ENCODE assay signal across 28 cellular contexts in the genomic region with DNA sequence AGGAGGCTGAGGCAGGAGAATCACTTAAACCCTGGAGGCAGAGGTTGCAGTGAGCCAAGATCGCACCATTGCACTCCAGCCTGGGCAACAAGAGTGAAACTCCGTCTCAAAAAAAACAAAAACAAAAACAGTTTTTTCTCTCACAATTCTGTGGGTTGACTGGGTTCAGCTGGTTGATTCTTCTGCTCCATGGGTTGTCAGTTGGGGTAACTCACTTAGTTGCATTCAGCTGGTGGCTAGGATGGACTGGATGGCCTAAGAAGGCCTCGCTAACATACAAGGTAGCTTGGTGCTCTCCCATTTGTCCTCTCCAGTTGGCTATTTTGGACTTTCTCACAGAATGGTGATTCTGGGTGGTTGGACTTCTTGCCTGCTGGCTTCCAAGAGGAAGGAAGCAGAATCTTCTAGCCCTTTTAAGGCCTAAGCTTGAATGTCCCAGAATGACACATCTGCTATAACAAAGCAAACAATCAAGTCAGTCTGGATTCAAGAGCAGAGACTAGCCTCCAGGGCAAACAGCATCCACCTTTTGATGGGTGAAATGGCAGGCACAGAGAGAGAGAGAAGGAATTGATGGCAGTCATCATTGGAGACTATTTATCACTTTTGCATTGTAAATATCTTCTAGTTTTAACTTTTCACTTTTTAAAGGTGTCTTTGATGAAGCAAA. TPM values are rescaled to one million over a fixed set of nuclear protein-coding genes. Genes with fewer than 3 reads are reported as not detected.
"Had no signal": no experiment of that assay in that cellular context is flagged by ENCODE, and none has a peak within 500 bp of the region (broad histone marks: within the 10 kb centered on the region; RNA-seq: fewer than 3 reads in every experiment).

No MANE protein-coding gene starts in this region.

- H3K9me3 ChIP-seq: Peyer's patch, SK-N-SH had no signal

- H3K36me3 ChIP-seq: Peyer's patch, SJSA1 had no signal

- H3K27ac ChIP-seq: KMS-11, Peyer's patch, SJSA1 had no signal

- H3K27me3 ChIP-seq: Peyer's patch had no signal

- H3K4me1 ChIP-seq: SJSA1 had no signal

- H3K4me3 ChIP-seq: Peyer's patch, SJSA1 had no signal

- DNase-seq: activated CD4-positive, alpha-beta T cell treated with anti-CD3 and anti-CD28 coated beads for 36 hours; activated CD4-positive, alpha-beta T cell treated with anti-CD3 and anti-CD28 coated beads, Interleukin-2, amount 10 ng/mL, durations not matched to agents 7 days and 5 days; activated CD4-positive, alpha-beta T cell treated with anti-CD3 and anti-CD28 coated beads, Interleukin-2, amount 50 U/mL, for 48 hours; activated CD8-positive, alpha-beta T cell treated with anti-CD3 and anti-CD28 coated beads, Interleukin-2, amount 10 ng/mL, durations not matched to agents 7 days and 5 days; activated gamma-delta T cell treated with Interleukin-2 at 50 U/mL for 16 hours; activated naive CD4-positive, alpha-beta T cell treated with anti-CD3 and anti-CD28 coated beads, Interleukin-2, amount 10 ng/mL, durations not matched to agents 7 days and 5 days; activated naive CD8-positive, alpha-beta T cell treated with anti-CD3 and anti-CD28 coated beads, Interleukin-2, amount 50 U/mL, for 24 hours; activated T-cell treated with anti-CD3 and anti-CD28 coated beads, Interleukin-2, amount 50 U/mL, for 4 hours; anterior cingulate cortex; central memory CD4-positive, alpha-beta T cell; MM.1S; MV-4-11; NCI-H1092; NCI-H1436 treated with DMSO at 0.1 percent for 48 hours; NCI-H1694 treated with DMSO at 0.1 percent for 48 hours; NCI-H2029; NCI-H345; NCI-H524 treated with DMSO at 0.1 percent for 48 hours; NCI-H748 treated with DMSO at 0.1 percent for 48 hours; NK-92 treated with Interleukin-12 subunit alpha and Interleukin-12 subunit beta, amount 100 ng/mL, for 24 hours; PC-3; Peyer's patch; RPMI8226; SHP77 treated with DMSO at 0.1 percent for 48 hours; SK-N-SH had no signal

RNA-seq across cellular contexts. Expression of a gene that starts 17.9 kb away (rescaled TPM):
- total RNA-seq: activated T-helper 1 cell treated with anti-CD3 and anti-CD28 coated beads, Interleukin-12 subunit alpha, Interleukin-12 subunit beta, Interleukin-2, Interleukin-4 antibody, amounts not matched to agents 30 ng/mL and 10 ng/mL and 1 ng/mL, durations not matched to agents 14 hours and 24 hours and 36 hours had no signal

RNA-seq across cellular contexts. Expression of a gene that starts 44.4 kb away (rescaled TPM):
- total RNA-seq: activated CD8-positive, alpha-beta T cell treated with anti-CD3 and anti-CD28 coated beads, Interleukin-2, amount 10 ng/mL, durations not matched to agents 7 days and 5 days; activated T-cell treated with anti-CD3 and anti-CD28 coated beads, Interleukin-2, amount 50 U/mL, for 4 hours; activated T-helper 1 cell treated with anti-CD3 and anti-CD28 coated beads, Interleukin-12 subunit alpha, Interleukin-12 subunit beta, Interleukin-2, Interleukin-4 antibody, amounts not matched to agents 30 ng/mL and 10 ng/mL and 1 ng/mL, durations not matched to agents 14 hours and 24 hours and 36 hours had no signal
